Comparison of ENCODE assay signal across 20 cellular contexts in genomic region chr1:53050310-53050709, GRCh38. TPM values are rescaled to one million over a fixed set of nuclear protein-coding genes. Genes with fewer than 3 reads are reported as not detected.
DNase-seq lines count a peak whose midpoint lies in the region; ATAC-seq, FAIRE-seq and TF ChIP-seq lines count a peak whose summit lies in the region.
"Had no signal": no experiment of that assay in that cellular context is flagged by ENCODE, and none has a peak within 500 bp of the region (broad histone marks: within the 10 kb centered on the region; RNA-seq: fewer than 3 reads in every experiment).

No MANE protein-coding gene starts in this region.

- H3K4me3 ChIP-seq in HUES48 (ENCODE audit: low read depth, low read length) (no peak overlapping the region), WERI-Rb-1 (ENCODE audit: low read depth, low read length) (no peak overlapping the region), fibroblast of the aortic adventitia (ENCODE audit: low read depth, low read length) (no peak overlapping the region), subcutaneous abdominal adipose tissue (ENCODE audit: low read depth in 1 of 5, low read length in 5 of 5) (no peak overlapping the region)
- H3K4me3 ChIP-seq: SK-N-MC had no signal

- no peak overlapping the region for H3K27ac Mint-ChIP-seq in activated CD4-positive, alpha-beta T cell treated with anti-CD3 and anti-CD28 coated beads, Interleukin-2, amount 10 ng/mL, durations not matched to agents 24 days and 14 days
- H3K27ac Mint-ChIP-seq: CD8-positive, alpha-beta memory T cell; HFFc6 had no signal

- H3K4me3 Mint-ChIP-seq in activated CD4-positive, alpha-beta T cell treated with anti-CD3 and anti-CD28 coated beads, Interleukin-2, amount 10 ng/mL, durations not matched to agents 24 days and 14 days: no peak overlapping the region
- H3K4me3 Mint-ChIP-seq: CD8-positive, alpha-beta memory T cell; HFFc6 had no signal

- H3K9me3 ChIP-seq in HUES48 (ENCODE audit: control insufficient read depth, insufficient read depth, low read length): no peaks in the 10 kb centered on the region
- H3K9me3 ChIP-seq in WERI-Rb-1 (ENCODE audit: severe bottlenecking): no peaks in the 10 kb centered on the region
- no peaks in the 10 kb centered on the region for H3K9me3 ChIP-seq in subcutaneous abdominal adipose tissue (ENCODE audit: control insufficient read depth in 5 of 5, low read length in 5 of 5)

- H3K27ac ChIP-seq in HUES48 (ENCODE audit: low read depth, low read length) (peak overlapping the region; percentile 44), WERI-Rb-1 (peak overlapping the region; percentile 1), subcutaneous abdominal adipose tissue (ENCODE audit: low read depth, low read length) (peak overlapping the region; percentile 18)
- H3K27ac ChIP-seq: SK-N-MC had no signal

- no peaks in the 10 kb centered on the region for H3K9me3 Mint-ChIP-seq in activated CD4-positive, alpha-beta T cell treated with anti-CD3 and anti-CD28 coated beads, Interleukin-2, amount 10 ng/mL, durations not matched to agents 24 days and 14 days
- H3K9me3 Mint-ChIP-seq: CD8-positive, alpha-beta memory T cell had no signal

- FAIRE-seq in frontal cortex (lab: Jason Lieb, UNC): no peak
- FAIRE-seq: GM12892, HTR-8/SVneo, RCC 7860 had no signal

- H3K36me3 ChIP-seq in HUES48 (ENCODE audit: control insufficient read depth, insufficient read depth, low read length) (no peaks in the 10 kb centered on the region; the same call in 1 of the 2 replicates), WERI-Rb-1 (no peaks in the 10 kb centered on the region; the same call in 1 of the 2 replicates), subcutaneous abdominal adipose tissue (ENCODE audit: control insufficient read depth in 5 of 5, insufficient read depth in 5 of 5, low read length in 5 of 5) (peaks cover 20 to 43% (median 26%) of the 10 kb centered on the region in 5 donors)

- H3K9ac ChIP-seq in HUES48 (ENCODE audit: low read depth, low read length) (no peak overlapping the region), subcutaneous abdominal adipose tissue (ENCODE audit: low read length in 5 of 5) (peak overlapping the region in 1 of 5 donors; percentile 29)

- peaks cover 27% of the 10 kb centered on the region for H3K4me1 ChIP-seq in HUES48 (ENCODE audit: control insufficient read depth, insufficient read depth, low read length)
- H3K4me1 ChIP-seq in subcutaneous abdominal adipose tissue (ENCODE audit: control insufficient read depth in 5 of 5, insufficient read depth in 5 of 5, low read length in 5 of 5): peaks cover 2 to 39% (median 32%) of the 10 kb centered on the region in 5 donors

- H3K27me3 Mint-ChIP-seq in activated CD4-positive, alpha-beta T cell treated with anti-CD3 and anti-CD28 coated beads, Interleukin-2, amount 10 ng/mL, durations not matched to agents 24 days and 14 days: no peaks in the 10 kb centered on the region
- H3K27me3 Mint-ChIP-seq: CD8-positive, alpha-beta memory T cell had no signal

- DNase-seq in WERI-Rb-1: no peak
- peak; percentile 48 for DNase-seq in fibroblast of the aortic adventitia (ENCODE audit: low read depth)
- no peak for DNase-seq in frontal cortex (ENCODE audit: low spot score in 2 of 2)
- DNase-seq in activated CD4-positive, alpha-beta T cell treated with anti-CD3 and anti-CD28 coated beads, Interleukin-2, amount 10 ng/mL, durations not matched to agents 24 days and 14 days: no peak
- DNase-seq: C1 segment of cervical spinal cord; CD8-positive, alpha-beta memory T cell; DMS53; HFFc6; NCI-H1105; NCI-H2081 treated with DMSO at 0.1 percent for 48 hours; SHP77 had no signal

- peaks cover 8% of the 10 kb centered on the region for H3K4me1 Mint-ChIP-seq in activated CD4-positive, alpha-beta T cell treated with anti-CD3 and anti-CD28 coated beads, Interleukin-2, amount 10 ng/mL, durations not matched to agents 24 days and 14 days

- intact Hi-C loops in activated CD4-positive, alpha-beta T cell treated with anti-CD3 and anti-CD28 coated beads, Interleukin-2, amount 10 ng/mL, durations not matched to agents 24 days and 14 days (cut with micrococcal nuclease): no loop called here

- TF ChIP-seq CTCF in WERI-Rb-1 (IDR thresholded peaks at IDR 0.05; ENCODE audit: low read depth, low read length) (no peak), fibroblast of the aortic adventitia (IDR thresholded peaks at IDR 0.05; ENCODE audit: insufficient read depth, low read length) (no peak)

- ATAC-seq in HG02852 (IDR thresholded peaks at IDR 0.05; ENCODE audit: unreplicated experiment): no peak

- peaks cover 36% of the 10 kb centered on the region for H3K36me3 Mint-ChIP-seq in activated CD4-positive, alpha-beta T cell treated with anti-CD3 and anti-CD28 coated beads, Interleukin-2, amount 10 ng/mL, durations not matched to agents 24 days and 14 days (ENCODE audit: low read depth)

- H3K27me3 ChIP-seq in HUES48 (ENCODE audit: control insufficient read depth, insufficient read depth, low read length): no peaks in the 10 kb centered on the region
- H3K27me3 ChIP-seq in WERI-Rb-1 (ENCODE audit: insufficient read depth, low read depth, severe bottlenecking): no peaks in the 10 kb centered on the region
- no peaks in the 10 kb centered on the region for H3K27me3 ChIP-seq in subcutaneous abdominal adipose tissue (ENCODE audit: control insufficient read depth in 5 of 5, insufficient read depth in 4 of 5, low read length in 5 of 5)

RNA-seq across cellular contexts. Expression of gene PODN, which starts 11.7 kb away (rescaled TPM):
- total RNA-seq in fibroblast of the aortic adventitia (ENCODE audit: low replicate concordance) (47.5 and 176 TPM in 2 replicates), frontal cortex (0.82 TPM)
- not detected in 2 replicates for total RNA-seq in activated CD4-positive, alpha-beta T cell treated with anti-CD3 and anti-CD28 coated beads, Interleukin-2, amount 10 ng/mL, durations not matched to agents 24 days and 14 days
- total RNA-seq: CD8-positive, alpha-beta memory T cell; LHCN-M2; NCI-H460 had no signal

Comparison
In these comparisons a context has a peak if more than half of its experiments do, and no peak if none do; other contexts are left out.
1. RNA of gene PODN, which starts 11.7 kb away (total RNA-seq): 47.5 to 176 TPM in fibroblast of the aortic adventitia; 0.82 TPM in frontal cortex (single experiment) and not detected in activated CD4-positive, alpha-beta T cell treated with anti-CD3 and anti-CD28 coated beads, Interleukin-2, amount 10 ng/mL, durations not matched to agents 24 days and 14 days; every median in the first group is over 10 times any median in the second.
2. Peak in every context shown above with its lines, with median percentiles within 50 percentile points of each other: H3K27ac ChIP-seq.